ENCODE assay signal across 15 cellular contexts in genomic region chr4:73086095-73086869, GRCh38. TPM values are rescaled to one million over a fixed set of nuclear protein-coding genes. Genes with fewer than 3 reads are reported as not detected.
DNase-seq lines count a peak whose midpoint lies in the region; ATAC-seq, FAIRE-seq and TF ChIP-seq lines count a peak whose summit lies in the region.
"Had no signal": no experiment of that assay in that cellular context is flagged by ENCODE, and none has a peak within 500 bp of the region (broad histone marks: within the 10 kb centered on the region; RNA-seq: fewer than 3 reads in every experiment).

No MANE protein-coding gene starts in this region.

- H3K27ac Mint-ChIP-seq in stimulated activated naive CD8-positive, alpha-beta T cell treated with anti-CD3 and anti-CD28 coated beads, Interleukin-15, Interleukin-2, amounts not matched to agents 100 ng/mL and 50 ng/mL, for 24 hours: no peak overlapping the region
- peak overlapping the region; percentile 81 for H3K27ac Mint-ChIP-seq in T-helper 17 cell

- peak; percentile 89 for FAIRE-seq in kidney (lab: Jason Lieb, UNC)

- H3K27ac ChIP-seq in kidney (ENCODE audit: low read depth in 2 of 2, low read length in 2 of 2): no peak overlapping the region
- H3K27ac ChIP-seq in stomach: peak overlapping the region in 1 of 5 donors; percentile 38
- H3K27ac ChIP-seq: SJSA1 had no signal

- intact Hi-C loops in kidney (cut with DNase I): no loop called here
- intact Hi-C loops in stomach (cut with DNase I; ENCODE audit: low total_unique reads): no loop called here

- peak overlapping the region; percentile 41 for H3K4me3 Mint-ChIP-seq in stimulated activated naive CD8-positive, alpha-beta T cell treated with anti-CD3 and anti-CD28 coated beads, Interleukin-15, Interleukin-2, amounts not matched to agents 100 ng/mL and 50 ng/mL, for 24 hours
- peak overlapping the region; percentile 56 for H3K4me3 Mint-ChIP-seq in T-helper 17 cell
- H3K4me3 Mint-ChIP-seq: neural crest cell had no signal

- no peaks in the 10 kb centered on the region for H3K27me3 ChIP-seq in stomach
- H3K27me3 ChIP-seq: SJSA1 had no signal

- peaks cover 8 to 18% of the 10 kb centered on the region in 2 donors for H3K36me3 ChIP-seq in kidney (ENCODE audit: control insufficient read depth in 1 of 2, insufficient read depth in 2 of 2, low read length in 2 of 2)
- H3K36me3 ChIP-seq in stomach: peaks cover 16 to 62% (median 61%) of the 10 kb centered on the region in 4 donors

- H3K9ac ChIP-seq in kidney (ENCODE audit: low read length in 2 of 2): no peak overlapping the region

- TF ChIP-seq POLR2A in stomach (IDR thresholded peaks at IDR 0.05): no peak

- no peak for TF ChIP-seq EP300 in stomach (IDR thresholded peaks at IDR 0.05)

- no peak for DNase-seq in stimulated activated naive CD8-positive, alpha-beta T cell treated with anti-CD3 and anti-CD28 coated beads, Interleukin-15, Interleukin-2, amounts not matched to agents 100 U/mL and 50 U/mL, for 24 hours
- DNase-seq in T-helper 17 cell (no peak), kidney (no peak), stomach (no peak), ACHN (no peak), H4 (ENCODE audit: low spot score) (no peak), NCI-H82 treated with DMSO at 0.1 percent for 48 hours (lab: John Stamatoyannopoulos, UW; ENCODE audit: unreplicated experiment) (no peak)
- DNase-seq: activated CD4-positive, CD25-positive, alpha-beta regulatory T cell; cortex of kidney; NCI-H1417; NCI-H526; stimulated activated CD4-positive, alpha-beta T cell treated with anti-CD3 and anti-CD28 coated beads, Interleukin-15, amount 100 ng/mL, for 24 hours had no signal

- no peaks in the 10 kb centered on the region for H3K27me3 Mint-ChIP-seq in stimulated activated naive CD8-positive, alpha-beta T cell treated with anti-CD3 and anti-CD28 coated beads, Interleukin-15, Interleukin-2, amounts not matched to agents 100 ng/mL and 50 ng/mL, for 24 hours
- no peaks in the 10 kb centered on the region for H3K27me3 Mint-ChIP-seq in T-helper 17 cell

- peaks cover 68% of the 10 kb centered on the region for H3K36me3 Mint-ChIP-seq in stimulated activated naive CD8-positive, alpha-beta T cell treated with anti-CD3 and anti-CD28 coated beads, Interleukin-15, Interleukin-2, amounts not matched to agents 100 ng/mL and 50 ng/mL, for 24 hours (ENCODE audit: low read depth)
- peaks cover 9% of the 10 kb centered on the region for H3K36me3 Mint-ChIP-seq in T-helper 17 cell (ENCODE audit: low read depth)

- WGBS in stomach, 5 donors: 33 to 36% (median 34%) methylated on average over 6 of the region's 6 CpGs

- H3K4me1 Mint-ChIP-seq in stimulated activated naive CD8-positive, alpha-beta T cell treated with anti-CD3 and anti-CD28 coated beads, Interleukin-15, Interleukin-2, amounts not matched to agents 100 ng/mL and 50 ng/mL, for 24 hours (ENCODE audit: low read depth): peaks cover 17% of the 10 kb centered on the region
- peaks cover 10% of the 10 kb centered on the region for H3K4me1 Mint-ChIP-seq in T-helper 17 cell
- H3K4me1 Mint-ChIP-seq: neural crest cell had no signal

- H3K9me3 ChIP-seq in T-helper 17 cell (ENCODE audit: control insufficient read depth, low read length, poor library complexity, severe bottlenecking) (no peaks in the 10 kb centered on the region), kidney (ENCODE audit: control insufficient read depth in 1 of 2, low read length in 2 of 2) (no peaks in the 10 kb centered on the region), stomach (no peaks in the 10 kb centered on the region)
- H3K9me3 ChIP-seq: SJSA1 had no signal

- H3K4me3 ChIP-seq in kidney (ENCODE audit: low read length in 2 of 2): no peak overlapping the region
- no peak overlapping the region for H3K4me3 ChIP-seq in stomach
- H3K4me3 ChIP-seq: SJSA1 had no signal

- H3K4me1 ChIP-seq in kidney (ENCODE audit: control insufficient read depth in 1 of 2, insufficient read depth in 1 of 2, low read depth in 1 of 2, low read length in 2 of 2) (peaks cover 0 to 2% of the 10 kb centered on the region in 2 donors), stomach (peaks cover 0 to 28% (median 9%) of the 10 kb centered on the region in 4 donors)
- H3K4me1 ChIP-seq: SJSA1 had no signal

- in situ Hi-C loops in ACHN (cut with HindIII; ENCODE audit: low pct_ligation_motif_present, low pct_unique_long_range_greater_than_20kb, low sequenced_read_pairs): no loop called here

- TF ChIP-seq CTCF in kidney (IDR thresholded peaks at IDR 0.05; ENCODE audit: borderline replicate concordance, extremely low read depth, insufficient read depth): no peak
- no peak for TF ChIP-seq CTCF in stomach (IDR thresholded peaks at IDR 0.05)

- ATAC-seq in stimulated activated naive CD8-positive, alpha-beta T cell treated with anti-CD3 and anti-CD28 coated beads, Interleukin-15, Interleukin-2, amounts not matched to agents 100 U/mL and 50 U/mL, for 24 hours: no peak
- ATAC-seq in T-helper 17 cell: peak; percentile 63

- no peaks in the 10 kb centered on the region for H3K9me3 Mint-ChIP-seq in stimulated activated naive CD8-positive, alpha-beta T cell treated with anti-CD3 and anti-CD28 coated beads, Interleukin-15, Interleukin-2, amounts not matched to agents 100 ng/mL and 50 ng/mL, for 24 hours
- H3K9me3 Mint-ChIP-seq: neural crest cell had no signal

RNA-seq across cellular contexts. Expression of gene COX18, which starts 16.8 kb away (rescaled TPM):
- total RNA-seq in T-helper 17 cell (10 to 100 TPM in 1 of 2 donors, 1 to 10 TPM in 1; 9.2 to 10.3 TPM), kidney (15.8 TPM), stomach (10 to 100 TPM in 3 of 5 donors, 1 to 10 TPM in 2; 2.3 to 26.8 (median 11.0) TPM)
- polyA plus RNA-seq in kidney (ENCODE audit: insufficient read depth, low read depth, low replicate concordance) (12.5 TPM), stomach (1 to 10 TPM; 7.0 to 8.1 (median 8.0) TPM)
- 21.8 and 38.0 TPM in 2 replicates for total RNA-seq in H4 (2014; rRNA removed; shearing (Covaris generic))
